Comparison of ENCODE assay signal across 9 cellular contexts in the genomic region with DNA sequence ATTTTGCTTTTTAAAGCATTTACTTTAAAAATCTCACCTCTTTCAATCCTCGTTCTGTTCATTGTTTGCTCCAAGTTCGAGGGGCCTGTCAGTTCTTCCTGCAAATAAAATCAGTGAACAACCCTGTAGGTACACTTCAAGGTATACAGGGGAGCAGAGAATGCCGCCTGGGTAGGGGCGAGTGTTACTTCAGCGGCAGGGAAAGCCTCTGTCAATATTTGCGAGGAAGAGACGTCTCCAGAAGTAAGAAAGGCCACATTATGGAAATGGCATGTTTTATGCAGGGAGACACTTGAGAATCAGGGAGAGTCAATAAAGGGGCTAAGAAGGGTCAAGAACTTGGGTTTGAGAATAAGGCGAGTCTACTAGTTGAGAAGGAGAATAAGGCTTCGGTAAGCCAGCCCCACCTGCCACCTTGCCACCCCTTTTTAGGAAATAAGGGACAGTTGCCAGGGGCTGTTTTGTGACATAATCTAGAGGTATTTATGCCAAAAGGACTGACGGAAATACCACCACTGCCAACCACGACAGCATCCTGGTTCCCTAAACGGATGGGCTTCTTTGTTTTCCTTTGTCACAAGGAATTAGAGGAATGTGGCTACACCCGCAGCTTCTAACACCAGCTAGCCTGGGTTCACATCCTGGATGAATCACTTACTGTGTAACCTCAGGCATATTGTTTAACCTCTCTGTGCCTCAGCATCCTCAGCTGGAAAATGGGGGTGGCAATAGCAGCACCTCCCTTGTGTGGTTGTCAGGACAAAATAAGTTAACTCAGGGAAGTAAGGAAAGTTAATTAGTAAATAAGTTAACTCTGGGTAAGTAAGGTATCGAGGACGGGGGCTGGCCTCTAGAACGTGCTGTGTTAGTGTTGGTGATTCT.
A peak's percentile ranks its signal among the peaks of the same experiment; 100 is the strongest.
DNase-seq lines count a peak whose midpoint lies in the region; ATAC-seq and TF ChIP-seq lines count a peak whose summit lies in the region.
"Had no signal": no experiment of that assay in that cellular context is flagged by ENCODE, and none has a peak within 500 bp of the region (broad histone marks: within the 10 kb centered on the region; RNA-seq: fewer than 3 reads in every experiment).

No MANE protein-coding gene starts in this region.

- no peak for TF ChIP-seq CTCF in RWPE2 (IDR thresholded peaks at IDR 0.05; ENCODE audit: poor library complexity, severe bottlenecking)
- TF ChIP-seq CTCF in fibroblast of pulmonary artery (IDR thresholded peaks at IDR 0.05; ENCODE audit: low read length, missing control alignments), result no peak

- DNase-seq in HCEC 1CT, result peak; percentile 55
- DNase-seq in RWPE2 (ENCODE audit: low spot score), result no peak
- peak; percentile 73 for DNase-seq in fibroblast of pulmonary artery (ENCODE audit: low read depth)
- DNase-seq in pulmonary artery endothelial cell (ENCODE audit: low read depth, low spot score), result peak; percentile 56
- DNase-seq in cortex of kidney (lab: John Stamatoyannopoulos, UW), result no peak
- DNase-seq in NCI-H2107 (lab: John Stamatoyannopoulos, UW), result no peak
- no peak for DNase-seq in amygdala (lab: John Stamatoyannopoulos, UW)
- DNase-seq: left ventricle myocardium inferior had no signal

- H3K27me3 ChIP-seq in RWPE2 (ENCODE audit: insufficient read depth, poor library complexity, severe bottlenecking), result no peaks in the 10 kb centered on the region

- H3K9me3 ChIP-seq in RWPE2 (ENCODE audit: severe bottlenecking), result no peaks in the 10 kb centered on the region

- no peak overlapping the region for H3K4me3 ChIP-seq in RWPE2 (ENCODE audit: severe bottlenecking)
- H3K4me3 ChIP-seq in fibroblast of pulmonary artery (replicated peaks; ENCODE audit: low read depth, low read length), result no peak overlapping the region
- H3K4me3 ChIP-seq: left ventricle myocardium inferior had no signal

- H3K4me1 ChIP-seq in RWPE2 (ENCODE audit: insufficient read depth, poor library complexity, severe bottlenecking), result peaks cover 6% of the 10 kb centered on the region
- H3K4me1 ChIP-seq: left ventricle myocardium inferior had no signal

- H3K36me3 ChIP-seq in RWPE2 (ENCODE audit: low read depth), result no peaks in the 10 kb centered on the region
- H3K36me3 ChIP-seq: left ventricle myocardium inferior had no signal

- peak overlapping the region; percentile 48 for H3K27ac ChIP-seq in RWPE2 (ENCODE audit: poor library complexity, severe bottlenecking)
- H3K27ac ChIP-seq: left ventricle myocardium inferior had no signal

- ATAC-seq in RWPE2 (ENCODE audit: low read depth), result peak; percentile 81
- ATAC-seq: sciatic nerve had no signal

Comparison
In these comparisons a context has a peak if more than half of its experiments do, and no peak if none do; other contexts are left out.
1. DNase-seq: peak in HCEC 1CT (single experiment), fibroblast of pulmonary artery (single experiment) and pulmonary artery endothelial cell (single experiment); none in RWPE2 (single experiment), cortex of kidney (single experiment), NCI-H2107 (single experiment) and amygdala (0 of 56).